10 cellular contexts compared by ENCODE assay signal in the genomic region with DNA sequence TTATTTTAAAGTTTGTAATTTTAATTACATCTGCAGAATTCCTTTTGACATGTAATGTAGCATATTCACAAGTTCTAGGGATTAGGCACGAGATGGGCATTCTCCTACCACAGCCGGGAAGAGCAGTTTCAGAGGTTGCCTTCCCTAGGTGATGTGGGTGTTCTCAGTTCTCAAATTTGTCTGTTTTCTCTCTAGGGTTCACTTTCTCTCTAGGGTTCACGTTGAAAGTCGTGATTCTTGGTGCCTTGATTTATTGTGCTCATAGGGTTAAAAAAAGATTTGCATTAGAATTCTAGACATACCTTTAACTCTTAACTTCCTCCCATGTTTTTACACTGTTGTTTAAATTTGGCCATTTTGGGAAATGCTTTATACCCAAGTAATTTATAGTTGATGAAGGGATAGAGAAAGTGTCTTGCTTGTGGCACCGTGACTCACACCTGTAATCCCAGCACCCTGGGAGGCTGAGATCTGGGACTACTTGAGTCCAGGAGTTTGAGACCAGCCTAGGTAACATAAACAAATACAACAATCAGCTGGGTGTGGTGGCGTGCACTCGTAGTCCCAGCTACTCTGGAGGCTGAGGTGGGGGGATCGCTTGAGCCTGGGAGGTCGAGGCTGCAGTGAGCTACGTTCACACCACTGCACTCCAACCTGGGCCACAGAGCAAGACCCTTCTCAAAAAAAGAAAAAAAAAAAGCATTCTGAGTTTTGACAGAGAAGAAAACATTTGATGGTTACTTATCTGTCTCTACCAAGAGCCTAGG. TPM values are rescaled to one million over a fixed set of nuclear protein-coding genes. Genes with fewer than 3 reads are reported as not detected.
DNase-seq lines count a peak whose midpoint lies in the region; ATAC-seq, FAIRE-seq and TF ChIP-seq lines count a peak whose summit lies in the region.
"Had no signal": no experiment of that assay in that cellular context is flagged by ENCODE, and none has a peak within 500 bp of the region (broad histone marks: within the 10 kb centered on the region; RNA-seq: fewer than 3 reads in every experiment).

No MANE protein-coding gene starts in this region.

- ATAC-seq in A549 (no peak), HG03457 (IDR thresholded peaks at IDR 0.05; ENCODE audit: unreplicated experiment) (no peak), HG02623 (IDR thresholded peaks at IDR 0.05; ENCODE audit: unreplicated experiment) (no peak), GM19395 (IDR thresholded peaks at IDR 0.05; ENCODE audit: unreplicated experiment) (no peak)

- intact Hi-C loops in ascending aorta (cut with DNase I) = no loop called here

- CTCF ChIA-PET in A549 (lab: Yijun Ruan, JAX) = interaction anchor here (0.6 to 1.5 kb wide), 3 partner anchors 9 to 64 kb away, joined by 3 to 4 read pairs (median 3); no protein-coding TSS in a partner anchor

- no peak for TF ChIP-seq EP300 in A549 (IDR thresholded peaks at IDR 0.05)

- H3K4me3 ChIP-seq in A549 = no peak overlapping the region
- peak overlapping the region; percentile 93 for H3K4me3 ChIP-seq in GM23248
- H3K4me3 ChIP-seq in ascending aorta = peak overlapping the region in 1 of 2 donors; percentile 76
- H3K4me3 ChIP-seq in muscle layer of duodenum (ENCODE audit: low read depth in 1 of 2, low read length in 2 of 2) = no peak overlapping the region

- peak overlapping the region; percentile 29 for H3K9ac ChIP-seq in GM23248

- no peak overlapping the region for H2AFZ ChIP-seq in GM23248

- peaks cover 43% of the 10 kb centered on the region for H3F3A ChIP-seq in GM23248 (ENCODE audit: insufficient read depth)

- H3K27ac ChIP-seq in A549 = peak overlapping the region in 1 of 2 experiments; percentile 95; a peak in 2 of 6 replicates
- peak overlapping the region; percentile 99 for H3K27ac ChIP-seq in GM23248
- H3K27ac ChIP-seq in ascending aorta = peak overlapping the region; percentile 98
- peak overlapping the region; percentile 42 for H3K27ac ChIP-seq in muscle layer of duodenum (ENCODE audit: low read length)

- H3K27me3 ChIP-seq in GM23248 (replicated peaks; ENCODE audit: insufficient read depth) (no peaks in the 10 kb centered on the region), ascending aorta (no peaks in the 10 kb centered on the region), muscle layer of duodenum (ENCODE audit: low read depth, low read length) (no peaks in the 10 kb centered on the region)

- peaks cover 7% of the 10 kb centered on the region; the same call in 1 of the 2 replicates for H4K20me1 ChIP-seq in GM23248 (ENCODE audit: insufficient read depth)

- peak overlapping the region; percentile 99 for H3K4me2 ChIP-seq in A549
- peak overlapping the region; percentile 93 for H3K4me2 ChIP-seq in GM23248 (ENCODE audit: unreplicated experiment)

- no peaks in the 10 kb centered on the region for H3K9me2 ChIP-seq in GM23248 (ENCODE audit: insufficient read depth)

- FAIRE-seq in A549 (lab: Jason Lieb, UNC) = no peak

- H3K4me1 ChIP-seq in A549 = peaks cover 57% of the 10 kb centered on the region
- H3K4me1 ChIP-seq in GM23248 (ENCODE audit: insufficient read depth) = peaks cover 43% of the 10 kb centered on the region
- H3K4me1 ChIP-seq in ascending aorta = peaks cover 12 to 35% of the 10 kb centered on the region in 2 donors
- peaks cover 18 to 34% of the 10 kb centered on the region in 2 donors for H3K4me1 ChIP-seq in muscle layer of duodenum (ENCODE audit: control insufficient read depth in 1 of 2, insufficient read depth in 2 of 2, low read length in 2 of 2)

- in situ Hi-C loops in GM23248 (cut with MboI) = no loop called here

- POLR2A ChIA-PET in A549 (lab: Yijun Ruan, JAX) = no interaction called here

- WGBS in A549 (ENCODE audit: missing lambda C conversion rate) = 80% methylated on average over 10 of the region's 10 CpGs
- 82% methylated on average over 10 of the region's 10 CpGs for WGBS in GM23248 (ENCODE audit: low coverage in 1 of 2, low lambda C conversion rate in 2 of 2, missing lambda C conversion rate in 2 of 2), 2 experiments

- H3K36me3 ChIP-seq in GM23248 (ENCODE audit: low read depth) = 0 out of 2 replicates have a peak, but pooled peaks cover 6% of the 10 kb centered on the region
- H3K36me3 ChIP-seq in ascending aorta = no peaks in the 10 kb centered on the region
- peaks cover 15 to 28% of the 10 kb centered on the region in 2 donors for H3K36me3 ChIP-seq in muscle layer of duodenum (ENCODE audit: control insufficient read depth in 1 of 2, insufficient read depth in 2 of 2, low read length in 2 of 2)

- TF ChIP-seq RAD21 in A549 (conservative IDR thresholded peaks at IDR 0.05 in 1 of 2, IDR thresholded peaks at IDR 0.05 in 1 of 2) = no peak

- no peak for TF ChIP-seq POLR2A in A549 (IDR thresholded peaks at IDR 0.05; ENCODE audit: low read length)

- H3K9me3 ChIP-seq in A549 (no peaks in the 10 kb centered on the region), GM23248 (ENCODE audit: low read depth) (no peaks in the 10 kb centered on the region), ascending aorta (no peaks in the 10 kb centered on the region), muscle layer of duodenum (ENCODE audit: control insufficient read depth in 1 of 2, low read length in 2 of 2) (no peaks in the 10 kb centered on the region)

- peaks cover 91% of the 10 kb centered on the region for H3K79me2 ChIP-seq in GM23248 (ENCODE audit: insufficient read depth)

- DNase-seq in A549 (ENCODE audit: low read depth in 1 of 2, low spot score in 1 of 2) = no peak
- DNase-seq in GM23248 = peak; percentile 20
- no peak for DNase-seq in ascending aorta (ENCODE audit: low spot score in 2 of 2)
- DNase-seq in amniotic stem cell (lab: John Stamatoyannopoulos, UW) = no peak
- DNase-seq: KBM-7, NCI-H69 had no signal

- TF ChIP-seq CTCF in A549 (IDR thresholded peaks at IDR 0.05) (no peak), ascending aorta (IDR thresholded peaks at IDR 0.05) (no peak)

TF ChIP-seq in A549, 52 proteins besides CTCF, POLR2A, EP300 and RAD21 (continues in another document):
- no peak for TF ChIP-seq SREBF2 (IDR thresholded peaks at IDR 0.05)
- TF ChIP-seq MAFK (IDR thresholded peaks at IDR 0.05; ENCODE audit: partially characterized antibody) = no peak
- TF ChIP-seq NFE2L2 (conservative IDR thresholded peaks at IDR 0.05; ENCODE audit: low read length) = no peak
- TF ChIP-seq, protein P1, sequence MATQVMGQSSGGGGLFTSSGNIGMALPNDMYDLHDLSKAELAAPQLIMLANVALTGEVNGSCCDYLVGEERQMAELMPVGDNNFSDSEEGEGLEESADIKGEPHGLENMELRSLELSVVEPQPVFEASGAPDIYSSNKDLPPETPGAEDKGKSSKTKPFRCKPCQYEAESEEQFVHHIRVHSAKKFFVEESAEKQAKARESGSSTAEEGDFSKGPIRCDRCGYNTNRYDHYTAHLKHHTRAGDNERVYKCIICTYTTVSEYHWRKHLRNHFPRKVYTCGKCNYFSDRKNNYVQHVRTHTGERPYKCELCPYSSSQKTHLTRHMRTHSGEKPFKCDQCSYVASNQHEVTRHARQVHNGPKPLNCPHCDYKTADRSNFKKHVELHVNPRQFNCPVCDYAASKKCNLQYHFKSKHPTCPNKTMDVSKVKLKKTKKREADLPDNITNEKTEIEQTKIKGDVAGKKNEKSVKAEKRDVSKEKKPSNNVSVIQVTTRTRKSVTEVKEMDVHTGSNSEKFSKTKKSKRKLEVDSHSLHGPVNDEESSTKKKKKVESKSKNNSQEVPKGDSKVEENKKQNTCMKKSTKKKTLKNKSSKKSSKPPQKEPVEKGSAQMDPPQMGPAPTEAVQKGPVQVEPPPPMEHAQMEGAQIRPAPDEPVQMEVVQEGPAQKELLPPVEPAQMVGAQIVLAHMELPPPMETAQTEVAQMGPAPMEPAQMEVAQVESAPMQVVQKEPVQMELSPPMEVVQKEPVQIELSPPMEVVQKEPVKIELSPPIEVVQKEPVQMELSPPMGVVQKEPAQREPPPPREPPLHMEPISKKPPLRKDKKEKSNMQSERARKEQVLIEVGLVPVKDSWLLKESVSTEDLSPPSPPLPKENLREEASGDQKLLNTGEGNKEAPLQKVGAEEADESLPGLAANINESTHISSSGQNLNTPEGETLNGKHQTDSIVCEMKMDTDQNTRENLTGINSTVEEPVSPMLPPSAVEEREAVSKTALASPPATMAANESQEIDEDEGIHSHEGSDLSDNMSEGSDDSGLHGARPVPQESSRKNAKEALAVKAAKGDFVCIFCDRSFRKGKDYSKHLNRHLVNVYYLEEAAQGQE (IDR thresholded peaks at IDR 0.05) = no peak
- TF ChIP-seq, protein P2, sequence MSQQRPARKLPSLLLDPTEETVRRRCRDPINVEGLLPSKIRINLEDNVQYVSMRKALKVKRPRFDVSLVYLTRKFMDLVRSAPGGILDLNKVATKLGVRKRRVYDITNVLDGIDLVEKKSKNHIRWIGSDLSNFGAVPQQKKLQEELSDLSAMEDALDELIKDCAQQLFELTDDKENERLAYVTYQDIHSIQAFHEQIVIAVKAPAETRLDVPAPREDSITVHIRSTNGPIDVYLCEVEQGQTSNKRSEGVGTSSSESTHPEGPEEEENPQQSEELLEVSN (IDR thresholded peaks at IDR 0.05; ENCODE audit: borderline replicate concordance, low read depth) = no peak
- TF ChIP-seq KDM5A (IDR thresholded peaks at IDR 0.05) = no peak
- TF ChIP-seq CBX2 (IDR thresholded peaks at IDR 0.05; ENCODE audit: borderline replicate concordance, low read depth) = no peak
- no peak for TF ChIP-seq CEBPB (IDR thresholded peaks at IDR 0.05)
- no peak for TF ChIP-seq FOSB (CRISPR knock-in tag; IDR thresholded peaks at IDR 0.05)
- no peak for TF ChIP-seq EHF (CRISPR knock-in tag; IDR thresholded peaks at IDR 0.05)
- TF ChIP-seq CBX8 (IDR thresholded peaks at IDR 0.05) = no peak
- no peak for TF ChIP-seq JUNB (IDR thresholded peaks at IDR 0.05)
- TF ChIP-seq RCOR1 (IDR thresholded peaks at IDR 0.05; ENCODE audit: low read depth, low read length) = no peak

RNA-seq across cellular contexts. Expression of a gene that starts 3.6 kb away (rescaled TPM):
- polyA plus RNA-seq in A549 (2011; rRNA removed) (10.7 and 11.3 TPM in 2 replicates), A549 (2017; fragmentation: RNase III; extraction: RNeasy Plus Mini Kit Qiagen cat#74134 plus additional on column Dnase treatment) (29.7 to 32.6 TPM (median 30.5 TPM) in 3 replicates), GM23248 (2016; fragmentation: Nextera tagmentation; extraction: Ambion mirVana) (69.4 and 69.7 TPM in 2 replicates)
- polyA plus RNA-seq in A549 (2012; cell fraction: cytosol; rRNA removed) = 30.4 and 35.0 TPM in 2 replicates
- 151 and 195 TPM in 2 replicates for polyA plus RNA-seq in A549 (2012; cell fraction: nucleus; rRNA removed)
- 26.3 and 29.6 TPM in 2 replicates for polyA minus RNA-seq in A549 (2011; rRNA and poly(A)+ RNA removed)
- 40.0 and 40.2 TPM in 2 replicates for total RNA-seq in GM23248 (2014; rRNA removed; shearing (Covaris generic))
- 204 TPM for total RNA-seq in ascending aorta

RNA-seq across cellular contexts. Expression of a gene that starts 15.4 kb away (rescaled TPM):
- polyA plus RNA-seq in A549 (2011; rRNA removed) (11.7 and 13.9 TPM in 2 replicates), A549 (2017; fragmentation: RNase III; extraction: RNeasy Plus Mini Kit Qiagen cat#74134 plus additional on column Dnase treatment) (10.5 to 12.1 TPM (median 11.7 TPM) in 3 replicates), GM23248 (2016; fragmentation: Nextera tagmentation; extraction: Ambion mirVana) (19.0 and 20.0 TPM in 2 replicates)
- polyA plus RNA-seq in A549 (2012; cell fraction: cytosol; rRNA removed) = 11.7 and 16.0 TPM in 2 replicates
- polyA plus RNA-seq in A549 (2012; cell fraction: nucleus; rRNA removed) = 30.3 and 36.6 TPM in 2 replicates
- polyA minus RNA-seq in A549 (2011; rRNA and poly(A)+ RNA removed) = 18.8 and 20.2 TPM in 2 replicates
- total RNA-seq in GM23248 (2014; rRNA removed; shearing (Covaris generic)) = 37.7 and 41.3 TPM in 2 replicates
- 63.8 TPM for total RNA-seq in ascending aorta
